8 cellular contexts compared by ENCODE assay signal in the genomic region with DNA sequence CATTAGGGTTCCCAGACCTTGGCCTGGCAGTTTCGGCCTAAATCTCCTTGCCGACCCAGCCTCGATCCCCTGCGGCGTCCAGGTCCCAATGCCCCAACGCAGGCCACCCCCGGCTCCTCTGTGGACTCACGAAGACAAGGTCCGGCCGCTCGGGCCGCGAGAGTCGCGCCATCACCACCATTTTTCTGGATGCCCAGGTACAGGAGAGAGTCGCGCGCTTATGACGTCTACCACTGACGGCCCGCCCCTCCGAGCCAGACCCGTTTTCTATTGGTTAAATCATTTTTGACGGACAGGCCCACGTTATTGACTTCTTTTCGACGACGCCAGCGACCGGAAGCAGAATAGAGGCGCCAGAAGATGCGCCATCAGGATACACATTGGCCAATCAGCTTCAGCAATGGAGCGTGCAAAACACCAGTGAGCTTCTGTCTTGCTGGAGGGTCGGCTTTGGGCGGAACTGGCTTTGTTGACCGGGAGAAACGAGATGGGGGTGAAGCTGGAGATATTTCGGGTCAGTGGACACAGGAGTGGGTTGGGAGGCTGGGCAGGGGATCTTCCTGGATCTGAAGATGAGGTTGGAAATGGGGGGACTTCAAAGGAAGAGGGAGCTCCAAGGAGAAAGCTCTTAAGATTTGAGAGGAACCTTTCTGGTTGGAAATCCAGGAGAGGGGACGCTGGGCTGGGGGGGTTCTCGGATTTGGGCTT. TPM values are rescaled to one million over a fixed set of nuclear protein-coding genes. Genes with fewer than 3 reads are reported as not detected.
DNase-seq lines count a peak whose midpoint lies in the region; ATAC-seq, FAIRE-seq and TF ChIP-seq lines count a peak whose summit lies in the region.

A gene with protein sequence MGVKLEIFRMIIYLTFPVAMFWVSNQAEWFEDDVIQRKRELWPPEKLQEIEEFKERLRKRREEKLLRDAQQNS (plus strand): TSS at position 447 of the 708 bp plus-strand sequence. CDS start 41 bp downstream, at position 488.
A gene (minus strand): TSS at position 199 of the 708 bp plus-strand sequence. CDS start 18 bp downstream, at position 181.

- 0% methylated on average over 39 of the region's 40 CpGs; no CpG with 5 or more reads in 1 of the 2 experiments for WGBS in H1 (ENCODE audit: extremely low coverage in 1 of 2, insufficient coverage in 1 of 2, insufficient read length in 1 of 2, insufficient replicate concordance in 2 of 2, low coverage in 1 of 2, low lambda C conversion rate in 2 of 2, missing lambda C conversion rate in 1 of 2), 2 experiments

- no peak within 1 kb of the TSS for H2BK12ac ChIP-seq in H1 (ENCODE audit: low read depth, low read length)

- no peak within 1 kb of the TSS for H3K14ac ChIP-seq in H1 (ENCODE audit: insufficient read length)

- H2BK15ac ChIP-seq in H1 (ENCODE audit: low read length): no peak within 1 kb of the TSS

- no peak for TF ChIP-seq EP300 in H1 (IDR thresholded peaks at IDR 0.05; ENCODE audit: borderline replicate concordance in 1 of 2, low read depth in 2 of 2, low read length in 2 of 2)

- H3K79me2 ChIP-seq in H1 (ENCODE audit: control insufficient read depth in 1 of 2, insufficient read depth in 2 of 2, low read length in 2 of 2): peaks cover 10 to 46% of the 10 kb centered on the region in 2 experiments; a peak in 3 of 4 replicates

- peak; percentile 64 to 77; a peak in 2 of 3 replicates for TF ChIP-seq POLR2A in H1 (IDR thresholded peaks at IDR 0.05; ENCODE audit: control extremely low read depth in 1 of 2, low read depth in 2 of 2, low read length in 2 of 2)

- no peak for TF ChIP-seq RAD21 in H1 (IDR thresholded peaks at IDR 0.05 in 1 of 2, conservative IDR thresholded peaks at IDR 0.05 in 1 of 2; ENCODE audit: low read depth in 2 of 2, low read length in 2 of 2)

- H3K27me3 Mint-ChIP-seq in activated CD8-positive, alpha-beta memory T cell treated with anti-CD3 and anti-CD28 coated beads, Interleukin-2, amount 10 ng/mL, durations not matched to agents 7 days and 5 days: no peaks in the 10 kb centered on the region
- H3K27me3 Mint-ChIP-seq in memory B cell: no peaks in the 10 kb centered on the region

- H3K4me1 ChIP-seq in NT2/D1 (ENCODE audit: insufficient read depth, insufficient read length): peaks cover 6% of the 10 kb centered on the region
- peaks cover 0 to 10% (median 3%) of the 10 kb centered on the region in 4 experiments; a peak in 4 of 7 replicates for H3K4me1 ChIP-seq in H1 (replicated peaks in 1 of 4; ENCODE audit: control insufficient read depth in 3 of 4, insufficient read depth in 4 of 4, low read length in 3 of 4)

- H3K56ac ChIP-seq in H1 (replicated peaks; ENCODE audit: insufficient read length, low read depth, low read length): peak within 1 kb of the TSS; percentile 3

- no peak within 1 kb of the TSS for H2BK120ac ChIP-seq in H1 (replicated peaks; ENCODE audit: low read depth, low read length)

- peak; percentile 89 for FAIRE-seq in H1 (lab: Jason Lieb, UNC)

- no peak within 1 kb of the TSS for H3K18ac ChIP-seq in H1 (ENCODE audit: extremely low read depth, low read length)

- H3K9me3 ChIP-seq in NT2/D1 (ENCODE audit: insufficient read depth, low read length) (no peaks in the 10 kb centered on the region), H1 (ENCODE audit: insufficient read depth in 2 of 2, low read depth in 1 of 2, low read length in 1 of 2) (no peaks in the 10 kb centered on the region)

- peaks cover 6 to 18% of the 10 kb centered on the region in 2 experiments for H4K20me1 ChIP-seq in H1 (replicated peaks in 1 of 2; ENCODE audit: control insufficient read depth in 1 of 2, insufficient read depth in 2 of 2, low read length in 2 of 2)

- H2AK5ac ChIP-seq in H1 (ENCODE audit: low read depth, low read length): peak within 1 kb of the TSS; percentile 95

- H3K4me2 ChIP-seq in H1 (ENCODE audit: insufficient read depth in 1 of 2, low read depth in 2 of 2, low read length in 2 of 2): peak within 1 kb of the TSS; percentile 93 to 96

- peak within 1 kb of the TSS; percentile 99 for H3K27ac Mint-ChIP-seq in activated CD8-positive, alpha-beta memory T cell treated with anti-CD3 and anti-CD28 coated beads, Interleukin-2, amount 10 ng/mL, durations not matched to agents 7 days and 5 days
- H3K27ac Mint-ChIP-seq in memory B cell: peak within 1 kb of the TSS; percentile 98

- peak within 1 kb of the TSS; percentile 10 for H3K4ac ChIP-seq in H1 (replicated peaks; ENCODE audit: insufficient read length, low read depth, low read length)

- DNase-seq in COLO668 (lab: John Stamatoyannopoulos, UW; ENCODE audit: unreplicated experiment) (peak; percentile 94), HUDEP-2 (lab: John Stamatoyannopoulos, UW; ENCODE audit: unreplicated experiment in 76 of 76) (peak; percentile 77 to 100 (median 98)), NT2/D1 (ENCODE audit: low read depth, low spot score) (peak; percentile 95), H1 (ENCODE audit: low read depth in 1 of 2, low spot score in 2 of 2) (peak; percentile 95 to 96), memory B cell (ENCODE audit: low spot score in 2 of 2) (peak; percentile 89 to 95)
- peak; percentile 98 for DNase-seq in activated CD8-positive, alpha-beta memory T cell treated with anti-CD3 and anti-CD28 coated beads, Interleukin-2, amount 10 ng/mL, durations not matched to agents 7 days and 5 days
- peak; percentile 78 for DNase-seq in stimulated activated CD8-positive, alpha-beta memory T cell treated with anti-CD3 and anti-CD28 coated beads, Interleukin-12 subunit alpha, Interleukin-12 subunit beta, amount 100 ng/mL, for 24 hours (ENCODE audit: extremely low read depth)

- H2BK5ac ChIP-seq in H1 (ENCODE audit: low read depth, low read length): peak within 1 kb of the TSS; percentile 83

- H3K9ac ChIP-seq in NT2/D1 (ENCODE audit: insufficient read length, low read depth): peak within 1 kb of the TSS; percentile 93
- H3K9ac ChIP-seq in H1 (replicated peaks in 1 of 4; ENCODE audit: extremely low read depth in 1 of 4, low read depth in 3 of 4, low read length in 3 of 4): peak within 1 kb of the TSS; percentile 92 to 99 (median 94)

- H3K36me3 ChIP-seq in NT2/D1 (ENCODE audit: insufficient read depth, insufficient read length, low read length) (peaks cover 58% of the 10 kb centered on the region), H1 (ENCODE audit: control insufficient read depth in 2 of 4, insufficient read depth in 4 of 4, low read length in 3 of 4) (peaks cover 0 to 11% (median 6%) of the 10 kb centered on the region in 4 experiments; a peak in 4 of 8 replicates)

- H3K27ac ChIP-seq in H1 (ENCODE audit: low read depth, low read length): peak within 1 kb of the TSS; percentile 88

- H3K36me3 Mint-ChIP-seq in activated CD8-positive, alpha-beta memory T cell treated with anti-CD3 and anti-CD28 coated beads, Interleukin-2, amount 10 ng/mL, durations not matched to agents 7 days and 5 days: peaks cover 6% of the 10 kb centered on the region
- peaks cover 19% of the 10 kb centered on the region for H3K36me3 Mint-ChIP-seq in memory B cell

- no peak within 1 kb of the TSS for H2BK20ac ChIP-seq in H1 (ENCODE audit: low read length)

- H2AFZ ChIP-seq in H1 (ENCODE audit: low read length): peak within 1 kb of the TSS; percentile 31; the same call in 1 of the 2 replicates

- H4K91ac ChIP-seq in H1 (replicated peaks; ENCODE audit: insufficient read length, low read length): peak within 1 kb of the TSS; percentile 46

- CTCF ChIA-PET in activated CD8-positive, alpha-beta memory T cell treated with anti-CD3 and anti-CD28 coated beads, Interleukin-2, amount 10 ng/mL, durations not matched to agents 7 days and 5 days (lab: Charles Lee): interaction anchor here (0.8 to 2.9 kb wide), 10 partner anchors 9 to 315 kb away, joined by 3 to 12 read pairs (median 6); a partner anchor contains a TSS
- CTCF ChIA-PET in H1 (lab: Charles Lee; ENCODE audit: partially characterized antibody): interaction anchor here (0.6 to 1.7 kb wide), 7 partner anchors 9 to 274 kb away, joined by 3 to 10 read pairs (median 4); a partner anchor contains a TSS

- POLR2A ChIA-PET in H1 (lab: Charles Lee; ENCODE audit: partially characterized antibody): interaction anchor here (0.6 to 3.3 kb wide), 12 partner anchors 9 to 274 kb away, joined by 3 to 11 read pairs (median 5); no protein-coding TSS in a partner anchor

- peak within 1 kb of the TSS; percentile 99; the same call in 1 of the 2 replicates for H4K8ac ChIP-seq in H1 (ENCODE audit: extremely low read depth, insufficient read depth, low read length)

- H3K23ac ChIP-seq in H1 (ENCODE audit: insufficient read length): no peak within 1 kb of the TSS

- H4K5ac ChIP-seq in H1 (ENCODE audit: insufficient read length, low read depth, low read length): no peak within 1 kb of the TSS

- peak; percentile 85 for ATAC-seq in GM21360 (IDR thresholded peaks at IDR 0.05; ENCODE audit: unreplicated experiment)
- peak; percentile 99 for ATAC-seq in activated CD8-positive, alpha-beta memory T cell treated with anti-CD3 and anti-CD28 coated beads, Interleukin-2, amount 10 ng/mL, durations not matched to agents 7 days and 5 days
- peak; percentile 97 for ATAC-seq in memory B cell (ENCODE audit: low read depth)

- H3K79me1 ChIP-seq in H1 (ENCODE audit: low read depth, low read length): peaks cover 31% of the 10 kb centered on the region

- H3K4me1 Mint-ChIP-seq in activated CD8-positive, alpha-beta memory T cell treated with anti-CD3 and anti-CD28 coated beads, Interleukin-2, amount 10 ng/mL, durations not matched to agents 7 days and 5 days: peaks cover 33% of the 10 kb centered on the region
- peaks cover 25% of the 10 kb centered on the region for H3K4me1 Mint-ChIP-seq in memory B cell

- no peak for TF ChIP-seq CTCF in H1 (IDR thresholded peaks at IDR 0.05; ENCODE audit: control extremely low read depth in 1 of 3, insufficient read depth in 1 of 3, low read depth in 1 of 3, low read length in 3 of 3)

- no peaks in the 10 kb centered on the region for H3K9me3 Mint-ChIP-seq in activated CD8-positive, alpha-beta memory T cell treated with anti-CD3 and anti-CD28 coated beads, Interleukin-2, amount 10 ng/mL, durations not matched to agents 7 days and 5 days (ENCODE audit: low read depth)
- H3K9me3 Mint-ChIP-seq in memory B cell: no peaks in the 10 kb centered on the region

- H3K27me3 ChIP-seq in NT2/D1 (ENCODE audit: insufficient read depth, insufficient read length) (peaks cover 10% of the 10 kb centered on the region), H1 (replicated peaks in 1 of 4; ENCODE audit: control insufficient read depth in 3 of 4, extremely low read depth in 1 of 4, insufficient read depth in 3 of 4, low read length in 3 of 4) (no peaks in the 10 kb centered on the region; a peak in 2 of 7 replicates)

- peaks cover 14% of the 10 kb centered on the region for H3K23me2 ChIP-seq in H1 (ENCODE audit: low read depth, low read length)

- H3K4me3 ChIP-seq in NT2/D1 (ENCODE audit: insufficient read length, low read depth) (peak within 1 kb of the TSS; percentile 96), H1 (ENCODE audit: extremely low read depth in 1 of 4, insufficient read depth in 2 of 4, low read depth in 3 of 4, low read length in 4 of 4) (peak within 1 kb of the TSS; percentile 94 to 100 (median 99))

- H3K4me3 Mint-ChIP-seq in activated CD8-positive, alpha-beta memory T cell treated with anti-CD3 and anti-CD28 coated beads, Interleukin-2, amount 10 ng/mL, durations not matched to agents 7 days and 5 days: peak within 1 kb of the TSS; percentile 97
- H3K4me3 Mint-ChIP-seq in memory B cell: peak within 1 kb of the TSS; percentile 96

RNA-seq across cellular contexts. Expression of the first gene that starts in this region (rescaled TPM):
- total RNA-seq in activated CD8-positive, alpha-beta memory T cell treated with anti-CD3 and anti-CD28 coated beads, Interleukin-2, amount 10 ng/mL, durations not matched to agents 7 days and 5 days: 100 to 1,000 TPM; 132 to 163 TPM
- total RNA-seq in H1 (2021; fragmentation: NEBNext Ultra II Directional; extraction: Animal tissue kit (Norgen Biotek cat#: 25700)): 105 and 127 TPM in 2 replicates
- 36.1 and 80.8 TPM in 2 replicates for polyA plus RNA-seq in H1 (2011; rRNA removed)
- polyA plus RNA-seq in H1 (2011; cell fraction: cytosol; rRNA removed): 37.9 TPM
- polyA plus RNA-seq in H1 (2011; cell fraction: nucleus; rRNA removed): 9.1 TPM
- 53.2 to 137 TPM (median 92.4 TPM) in 4 replicates for polyA plus RNA-seq in H1 (2012, experiment 1 of 2)
- polyA plus RNA-seq in H1 (2012, experiment 2 of 2): 130 TPM
- polyA plus RNA-seq in H1 (2013, experiment 1 of 2): 453 TPM
- 571 TPM for polyA plus RNA-seq in H1 (2013, experiment 2 of 2)
- polyA minus RNA-seq in H1 (2011; rRNA and poly(A)+ RNA removed): 2.3 TPM in 2 replicates
- polyA minus RNA-seq in H1 (2011; cell fraction: cytosol; rRNA and poly(A)+ RNA removed): 20.3 TPM
- polyA minus RNA-seq in H1 (2011; cell fraction: nucleus; rRNA and poly(A)+ RNA removed): 9.6 TPM

RNA-seq across cellular contexts. Expression of the second gene that starts in this region (rescaled TPM):
- total RNA-seq in activated CD8-positive, alpha-beta memory T cell treated with anti-CD3 and anti-CD28 coated beads, Interleukin-2, amount 10 ng/mL, durations not matched to agents 7 days and 5 days: 10 to 100 TPM; 43.7 to 51.5 TPM
- total RNA-seq in H1 (2021; fragmentation: NEBNext Ultra II Directional; extraction: Animal tissue kit (Norgen Biotek cat#: 25700)): 49.4 and 51.4 TPM in 2 replicates
- 48.2 and 74.4 TPM in 2 replicates for polyA plus RNA-seq in H1 (2011; rRNA removed)
- 56.2 TPM for polyA plus RNA-seq in H1 (2011; cell fraction: cytosol; rRNA removed)
- 166 TPM for polyA plus RNA-seq in H1 (2011; cell fraction: nucleus; rRNA removed)
- polyA plus RNA-seq in H1 (2012, experiment 1 of 2): 39.3 to 55.5 TPM (median 54.8 TPM) in 4 replicates
- polyA plus RNA-seq in H1 (2012, experiment 2 of 2): 49.8 TPM
- 24.5 TPM for polyA plus RNA-seq in H1 (2013, experiment 1 of 2)
- polyA plus RNA-seq in H1 (2013, experiment 2 of 2): 21.8 TPM
- polyA minus RNA-seq in H1 (2011; rRNA and poly(A)+ RNA removed): 50.0 and 55.8 TPM in 2 replicates
- polyA minus RNA-seq in H1 (2011; cell fraction: cytosol; rRNA and poly(A)+ RNA removed): 50.0 TPM
- 40.0 TPM for polyA minus RNA-seq in H1 (2011; cell fraction: nucleus; rRNA and poly(A)+ RNA removed)

Comparison
In these comparisons a context has a peak if more than half of its experiments do, and no peak if none do; other contexts are left out.
1. Peak in every context shown above with its lines: DNase-seq, ATAC-seq, H3K4me3 ChIP-seq and H3K27ac ChIP-seq.